2 cellular contexts compared by ENCODE assay signal in genomic region chr4:162684371-162684700, GRCh38.
TF ChIP-seq lines count a peak whose summit lies in the region.

No MANE protein-coding gene starts in this region.

TF ChIP-seq in HCT116, 20 proteins besides CTCF, POLR2A, EP300 and RAD21:
- no peak for TF ChIP-seq YY1 (IDR thresholded peaks at IDR 0.05; ENCODE audit: extremely low read depth, insufficient replicate concordance, low read depth, low read length)

TF ChIP-seq in HepG2, 621 proteins besides CTCF, POLR2A, EP300 and RAD21:
- TF ChIP-seq SOX6 (IDR thresholded peaks at IDR 0.05) = no peak
- peak; percentile 37; the same call in 1 of the 2 replicates for TF ChIP-seq SOX6 (CRISPR knock-in tag; IDR thresholded peaks at IDR 0.05)
- TF ChIP-seq ZNF282 (IDR thresholded peaks at IDR 0.05; ENCODE audit: partially characterized antibody) = no peak
- TF ChIP-seq TAF15 (IDR thresholded peaks at IDR 0.05; ENCODE audit: low read depth, low read length, poor library complexity, severe bottlenecking) = no peak
- no peak for TF ChIP-seq PATZ1 (CRISPR knock-in tag; IDR thresholded peaks at IDR 0.05)
- TF ChIP-seq TMF1 (CRISPR knock-in tag; IDR thresholded peaks at IDR 0.05; ENCODE audit: low read depth) = no peak
- TF ChIP-seq THAP11 (CRISPR knock-in tag; IDR thresholded peaks at IDR 0.05) = 0 out of 2 replicates have a peak, but pooled peaks have one; percentile 9
- TF ChIP-seq PRDM10 (CRISPR knock-in tag; IDR thresholded peaks at IDR 0.05; ENCODE audit: low read depth) = no peak
- no peak for TF ChIP-seq ZNF275 (CRISPR knock-in tag; IDR thresholded peaks at IDR 0.05; ENCODE audit: borderline replicate concordance)
- TF ChIP-seq SMC3 (IDR thresholded peaks at IDR 0.05; ENCODE audit: low read length) = no peak
- 0 out of 2 replicates have a peak, but pooled peaks have one; percentile 2 for TF ChIP-seq ARID3A (IDR thresholded peaks at IDR 0.05; ENCODE audit: low read depth, low read length)
- TF ChIP-seq NFKB2 (CRISPR knock-in tag; IDR thresholded peaks at IDR 0.05; ENCODE audit: borderline replicate concordance) = no peak
- TF ChIP-seq ZNF710 (CRISPR knock-in tag; IDR thresholded peaks at IDR 0.05; ENCODE audit: borderline replicate concordance) = 0 out of 2 replicates have a peak, but pooled peaks have one; percentile 52
- no peak for TF ChIP-seq IKZF1 (IDR thresholded peaks at IDR 0.05)
- TF ChIP-seq ASH2L (IDR thresholded peaks at IDR 0.05; ENCODE audit: insufficient read length, low read depth, low read length) = peak; percentile 5
TF ChIP-seq in HepG2: peak in this region for 5.
